9 cellular contexts compared by ENCODE assay signal in the genomic region with DNA sequence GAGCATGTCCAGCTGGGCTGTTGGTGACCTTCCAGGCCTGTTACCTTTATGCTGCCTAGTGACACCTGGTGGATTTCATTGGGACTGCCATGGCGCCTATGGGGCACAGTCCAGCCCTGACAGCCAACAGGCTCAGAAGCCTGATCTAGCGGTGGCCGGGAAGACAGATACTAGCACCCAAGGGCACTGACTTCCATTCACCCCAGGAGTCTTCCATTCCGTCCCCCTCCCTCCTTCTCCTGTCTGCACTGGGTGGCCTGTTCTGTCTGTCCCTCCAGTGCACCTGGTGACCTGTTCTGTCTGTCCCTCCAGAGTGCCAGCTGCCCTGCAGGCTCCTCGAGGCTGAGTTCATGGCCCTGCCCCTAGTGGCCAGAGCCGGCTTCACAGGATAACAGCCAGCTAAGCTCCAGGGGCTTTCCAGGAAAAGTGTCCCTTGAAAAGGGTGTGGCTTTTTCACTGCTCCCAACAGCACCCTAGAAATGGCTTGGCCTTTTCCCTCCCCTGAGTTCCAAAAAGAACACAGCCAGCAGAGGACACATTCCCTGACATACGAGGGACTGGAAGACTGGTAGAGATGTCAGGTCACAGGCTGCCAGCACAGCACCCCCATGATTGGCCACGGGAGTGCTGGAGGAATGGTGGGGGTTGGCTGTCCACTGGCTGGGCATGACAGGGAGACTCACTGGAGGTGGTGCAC. TPM values are rescaled to one million over a fixed set of nuclear protein-coding genes. Genes with fewer than 3 reads are reported as not detected.
DNase-seq lines count a peak whose midpoint lies in the region; ATAC-seq, FAIRE-seq and TF ChIP-seq lines count a peak whose summit lies in the region.
"Not testable (repeated sequence)": the region's sequence is repeated elsewhere in the genome, so short reads cannot be mapped to it uniquely, and the experiment has no call there.
"Had no signal": no experiment of that assay in that cellular context is flagged by ENCODE, and none has a peak within 500 bp of the region (broad histone marks: within the 10 kb centered on the region; RNA-seq: fewer than 3 reads in every experiment).

No MANE protein-coding gene starts in this region.

- H3K4me3 Mint-ChIP-seq in activated B cell treated with CpG ODN at 0.5 μM for 24 hours = peak overlapping the region; percentile 85
- peak overlapping the region; percentile 65 for H3K4me3 Mint-ChIP-seq in osteocyte (ENCODE audit: unreplicated experiment)
- peak overlapping the region; percentile 75 to 79 for H3K4me3 Mint-ChIP-seq in stimulated activated naive B cell treated with anti-CD40 and anti-IgM and Interleukin-4, amounts not matched to agents 10 μg/mL and 1 μg/mL and 100 μg/mL, for 72 hours

- not testable (repeated sequence) for H3K27ac ChIP-seq in GM12878 (ENCODE audit: control insufficient read depth, insufficient read depth); right atrium auricular region

- H2AFZ ChIP-seq in GM12878 (ENCODE audit: control insufficient read depth, low read depth, low read length) = peak overlapping the region; percentile 93

- not testable (repeated sequence) for BruUV-seq in GM12878 (replicated peaks; lab: Mats Ljungman, UMichigan)

- peak; percentile 81 for FAIRE-seq in GM12878 (lab: Jason Lieb, UNC)

- not testable (repeated sequence) for H3K79me2 ChIP-seq in GM12878 (ENCODE audit: control insufficient read depth, insufficient read depth, low read length)

- CTCF ChIA-PET in activated B cell treated with CpG ODN at 0.5 μM for 24 hours (lab: Charles Lee) (interaction anchor here (0.7 to 3.2 kb wide), 7 partner anchors 9 to 358 kb away, joined by 3 to 14 read pairs (median 4); a partner anchor contains a TSS), GM12878 (lab: Yijun Ruan, JAX) (interaction anchor here (0.7 to 2.7 kb wide), 11 partner anchors 10 to 358 kb away, joined by 3 to 27 read pairs (median 3); a partner anchor contains a TSS)

- POLR2A ChIA-PET in activated B cell treated with CpG ODN at 0.5 μM for 24 hours (lab: Charles Lee) = not testable (repeated sequence)
- POLR2A ChIA-PET in GM12878 (lab: Charles Lee) = interaction anchor here (0.5 kb wide), 1 partner anchor 18 kb away, joined by 3 read pairs; no protein-coding TSS in a partner anchor

- H3K4me2 ChIP-seq in GM12878 (ENCODE audit: control insufficient read depth, insufficient read depth) = peak overlapping the region; percentile 74

- not testable (repeated sequence) for TF ChIP-seq EP300 in GM12878 (IDR thresholded peaks at IDR 0.05; ENCODE audit: borderline replicate concordance in 1 of 2, control insufficient read depth in 1 of 2, low read depth in 2 of 2, low read length in 2 of 2)

- not testable (repeated sequence) for H3K27ac Mint-ChIP-seq in activated B cell treated with CpG ODN at 0.5 μM for 24 hours; osteocyte (ENCODE audit: unreplicated experiment); stimulated activated naive B cell treated with anti-CD40 and anti-IgM and Interleukin-4, amounts not matched to agents 10 μg/mL and 1 μg/mL and 100 μg/mL, for 72 hours

- in situ Hi-C loops in GM12878 (cut with MboI) = loop anchor here (5.0 to 10.0 kb wide), 5 partner anchors 44 to 359 kb away; a partner anchor contains a TSS

- not testable (repeated sequence) for H3K27me3 ChIP-seq in GM12878 (replicated peaks in 1 of 2; ENCODE audit: control insufficient read depth in 2 of 2, insufficient read depth in 2 of 2, low read length in 1 of 2); right atrium auricular region

- SMC1A ChIA-PET in GM12878 (lab: Charles Lee; ENCODE audit: uncharacterized antibody, unreplicated experiment) = interaction anchor here (0.5 to 1.4 kb wide), 4 partner anchors 51 to 289 kb away, joined by 3 to 4 read pairs (median 3); no protein-coding TSS in a partner anchor

- 0% methylated on average over 8 of the region's 8 CpGs for WGBS in GM12878 (ENCODE audit: insufficient coverage, insufficient replicate concordance, low lambda C conversion rate, missing lambda C conversion rate)

- intact Hi-C loops in activated B cell treated with CpG ODN at 0.5 μM for 24 hours (cut with micrococcal nuclease) = loop anchor here (10.0 kb wide), 3 partner anchors 66 to 476 kb away; a partner anchor contains a TSS
- intact Hi-C loops in GM12878 (cut with micrococcal nuclease; ENCODE audit: unreplicated experiment) = not testable (repeated sequence)

- not testable (repeated sequence) for H3K27me3 Mint-ChIP-seq in activated B cell treated with CpG ODN at 0.5 μM for 24 hours
- H3K27me3 Mint-ChIP-seq in osteocyte (ENCODE audit: unreplicated experiment) = peaks cover 29% of the 10 kb centered on the region
- H3K27me3 Mint-ChIP-seq in stimulated activated naive B cell treated with anti-CD40 and anti-IgM and Interleukin-4, amounts not matched to agents 10 μg/mL and 1 μg/mL and 100 μg/mL, for 72 hours = peaks cover 16 to 28% of the 10 kb centered on the region in 2 donors

- not testable (repeated sequence) for TF ChIP-seq CTCF in activated B cell treated with CpG ODN at 0.5 μM for 24 hours (IDR thresholded peaks at IDR 0.05)
- TF ChIP-seq CTCF in GM12878 (IDR thresholded peaks at IDR 0.05 in 2 of 3, conservative IDR thresholded peaks at IDR 0.05 in 1 of 3; ENCODE audit: control insufficient read depth in 2 of 3, extremely low read depth in 1 of 3, insufficient read depth in 1 of 3, low read depth in 3 of 3, low read length in 3 of 3) = peak; percentile 52 to 82 (median 77)
- TF ChIP-seq CTCF in right atrium auricular region (IDR thresholded peaks at IDR 0.05) = peak; percentile 75 to 84
- peak; percentile 63 for TF ChIP-seq CTCF in osteocyte (IDR thresholded peaks at IDR 0.05)

- H3K9ac ChIP-seq in GM12878 (ENCODE audit: control insufficient read depth, insufficient read depth, low read length) = not testable (repeated sequence)

- not testable (repeated sequence) for H3K36me3 Mint-ChIP-seq in activated B cell treated with CpG ODN at 0.5 μM for 24 hours (ENCODE audit: low read depth); osteocyte (ENCODE audit: unreplicated experiment); stimulated activated naive B cell treated with anti-CD40 and anti-IgM and Interleukin-4, amounts not matched to agents 10 μg/mL and 1 μg/mL and 100 μg/mL, for 72 hours

- H4K20me1 ChIP-seq in GM12878 (ENCODE audit: control insufficient read depth, insufficient read depth) = not testable (repeated sequence)

- not testable (repeated sequence) for H3K4me1 Mint-ChIP-seq in activated B cell treated with CpG ODN at 0.5 μM for 24 hours; stimulated activated naive B cell treated with anti-CD40 and anti-IgM and Interleukin-4, amounts not matched to agents 10 μg/mL and 1 μg/mL and 100 μg/mL, for 72 hours
- H3K4me1 Mint-ChIP-seq in osteocyte (ENCODE audit: unreplicated experiment) = peaks cover 11% of the 10 kb centered on the region

- H3K36me3 ChIP-seq in GM12878 (ENCODE audit: control insufficient read depth in 2 of 2, insufficient read depth in 2 of 2, low read length in 1 of 2); right atrium auricular region: not testable (repeated sequence)

- peak; percentile 88 for ATAC-seq in GM21528 (IDR thresholded peaks at IDR 0.05; ENCODE audit: low FRiP score, unreplicated experiment)
- ATAC-seq in activated B cell treated with CpG ODN at 0.5 μM for 24 hours (ENCODE audit: low read depth) = peak; percentile 95
- peak; percentile 99 for ATAC-seq in GM12878
- ATAC-seq in stimulated activated naive B cell treated with anti-CD40 and anti-IgM and Interleukin-4, amounts not matched to agents 10 μg/mL and 1 μg/mL and 100 μg/mL, for 72 hours (replicated peaks) = peak; percentile 96 to 97

- not testable (repeated sequence) for TF ChIP-seq POLR2A in GM12878 (IDR thresholded peaks at IDR 0.05; ENCODE audit: low read depth, low read length)

- not testable (repeated sequence) for H3K9me3 ChIP-seq in GM12878 (replicated peaks; ENCODE audit: control insufficient read depth, insufficient read depth, low read length); right atrium auricular region

- H3K4me1 ChIP-seq in GM12878 (ENCODE audit: control insufficient read depth, insufficient read depth, low read length); right atrium auricular region: not testable (repeated sequence)

- not testable (repeated sequence) for H3K9me3 Mint-ChIP-seq in activated B cell treated with CpG ODN at 0.5 μM for 24 hours; osteocyte (ENCODE audit: unreplicated experiment); stimulated activated naive B cell treated with anti-CD40 and anti-IgM and Interleukin-4, amounts not matched to agents 10 μg/mL and 1 μg/mL and 100 μg/mL, for 72 hours

- RAD21 ChIA-PET in GM12878 (lab: Charles Lee; ENCODE audit: unreplicated experiment) = interaction anchor here (0.7 kb wide), 1 partner anchor 358 kb away, joined by 3 read pairs; no protein-coding TSS in a partner anchor

- H3K4me3 ChIP-seq in GM12878 = not testable (repeated sequence)
- peak overlapping the region in 1 of 2 donors; percentile 23 for H3K4me3 ChIP-seq in right atrium auricular region

- DNase-seq in EH (ENCODE audit: low read depth) (peak; percentile 72), HS-27A (ENCODE audit: low read depth) (peak; percentile 75), activated B cell treated with CpG ODN at 0.5 μM for 24 hours (peak; percentile 67), GM12878 (ENCODE audit: low read depth, low spot score) (peak; percentile 15), right atrium auricular region (ENCODE audit: low spot score) (peak; percentile 69), osteocyte (ENCODE audit: extremely low spot score, unreplicated experiment) (peak; percentile 85)
- peak; percentile 73 for DNase-seq in stimulated activated naive B cell treated with anti-CD40 and anti-IgM and Interleukin-4, amounts not matched to agents 10 μg/mL and 1 μg/mL and 100 μg/mL, for 72 hours

- not testable (repeated sequence) for TF ChIP-seq RAD21 in GM12878 (IDR thresholded peaks at IDR 0.05; ENCODE audit: insufficient read depth, low read depth, low read length)

RNA-seq across cellular contexts. Expression of a gene that starts 15.2 kb away (rescaled TPM):
- 0.20 and 0.55 TPM in 2 replicates for total RNA-seq in activated B cell treated with CpG ODN at 0.5 μM for 24 hours
- total RNA-seq in GM12878 (2013; cell fraction: nucleolus; rRNA removed) = 0.38 TPM in 1 of 2 replicates, not detected in the other
- total RNA-seq in GM12878 (2014; rRNA removed) = 0.38 and 0.56 TPM in 2 replicates
- not detected in 2 replicates for total RNA-seq in GM12878 (2014; rRNA removed; fragmentation: Illumina TruSeq; extraction: Trizol)
- total RNA-seq in GM12878 (2021) = 0.24 TPM in 1 of 2 replicates, not detected in the other
- not detected for polyA plus RNA-seq in GM12878 (2011; ENCODE audit: low read depth)
- not detected in 2 replicates for polyA plus RNA-seq in GM12878 (2011; rRNA removed)
- 0.04 TPM in 1 of 2 replicates, not detected in the other for polyA plus RNA-seq in GM12878 (2011; cell fraction: cytosol; rRNA removed)
- 0.13 TPM in 1 of 2 replicates, not detected in the other for polyA plus RNA-seq in GM12878 (2011; cell fraction: nucleus; rRNA removed)
- not detected in 2 replicates for polyA plus RNA-seq in GM12878 (2012)
- not detected in 2 replicates for polyA plus RNA-seq in GM12878 (2014; fragmentation: Illumina TruSeq; extraction: Trizol)
- under 1 TPM in 1 of 2 experiments, not detected in 1; 0.10 TPM for polyA plus RNA-seq in GM12878 (2014; fragmentation: Nextera tagmentation; extraction: Ambion mirVana)
- not detected in 2 replicates for polyA plus RNA-seq in GM12878 (2014; rRNA removed)
- not detected for polyA plus RNA-seq in GM12878 (2016; fragmentation: Nextera tagmentation; extraction: Ambion mirVana)
- 0.22 and 0.36 TPM in 2 replicates for polyA minus RNA-seq in GM12878 (2011; rRNA and poly(A)+ RNA removed)
- polyA minus RNA-seq in GM12878 (2011; cell fraction: cytosol; rRNA and poly(A)+ RNA removed) = not detected in 2 replicates
- 2.5 and 2.7 TPM in 2 replicates for polyA minus RNA-seq in GM12878 (2011; cell fraction: nucleus; rRNA and poly(A)+ RNA removed)
- not detected for total RNA-seq in right atrium auricular region
- total RNA-seq in osteocyte = not detected in 2 replicates

RNA-seq across cellular contexts. Expression of a gene that starts 15.2 kb away (rescaled TPM):
- total RNA-seq in activated B cell treated with CpG ODN at 0.5 μM for 24 hours (19.4 and 21.4 TPM in 2 replicates), GM12878 (2014; rRNA removed) (8.0 and 10.6 TPM in 2 replicates), GM12878 (2014; rRNA removed; fragmentation: Illumina TruSeq; extraction: Trizol) (9.3 and 9.6 TPM in 2 replicates), GM12878 (2021) (9.1 and 9.4 TPM in 2 replicates), right atrium auricular region (10 to 100 TPM in 1 of 2 donors, 1 to 10 TPM in 1; 8.0 to 12.1 TPM), osteocyte (24.7 and 30.5 TPM in 2 replicates)
- 65.4 and 69.1 TPM in 2 replicates for total RNA-seq in GM12878 (2013; cell fraction: nucleolus; rRNA removed)
- 8.2 TPM for polyA plus RNA-seq in GM12878 (2011; ENCODE audit: low read depth)
- polyA plus RNA-seq in GM12878 (2011; rRNA removed) (22.1 and 33.4 TPM in 2 replicates), GM12878 (2014; fragmentation: Illumina TruSeq; extraction: Trizol) (10.2 and 22.7 TPM in 2 replicates), GM12878 (2014; fragmentation: Nextera tagmentation; extraction: Ambion mirVana) (10 to 100 TPM in 1 of 2 experiments, 1 to 10 TPM in 1; 9.5 to 13.7 TPM), GM12878 (2014; rRNA removed) (6.4 and 7.2 TPM in 2 replicates), GM12878 (2016; fragmentation: Nextera tagmentation; extraction: Ambion mirVana) (10 to 100 TPM; 13.7 to 14.4 TPM)
- polyA plus RNA-seq in GM12878 (2011; cell fraction: cytosol; rRNA removed) = 12.4 and 12.8 TPM in 2 replicates
- polyA plus RNA-seq in GM12878 (2011; cell fraction: nucleus; rRNA removed) = 31.0 and 46.3 TPM in 2 replicates
- polyA plus RNA-seq in GM12878 (2012) = 10.6 and 10.7 TPM in 2 replicates
- 20.0 and 27.1 TPM in 2 replicates for polyA minus RNA-seq in GM12878 (2011; rRNA and poly(A)+ RNA removed)
- 2.8 and 12.0 TPM in 2 replicates for polyA minus RNA-seq in GM12878 (2011; cell fraction: cytosol; rRNA and poly(A)+ RNA removed)
- polyA minus RNA-seq in GM12878 (2011; cell fraction: nucleus; rRNA and poly(A)+ RNA removed) = 18.9 and 26.3 TPM in 2 replicates

RNA-seq across cellular contexts. Expression of a gene that starts 16.3 kb away (rescaled TPM):
- total RNA-seq in activated B cell treated with CpG ODN at 0.5 μM for 24 hours (not detected in 2 replicates), GM12878 (2014; rRNA removed) (not detected in 2 replicates), GM12878 (2014; rRNA removed; fragmentation: Illumina TruSeq; extraction: Trizol) (not detected in 2 replicates), GM12878 (2021) (not detected in 2 replicates), right atrium auricular region (not detected), osteocyte (not detected in 2 replicates)
- total RNA-seq in GM12878 (2013; cell fraction: nucleolus; rRNA removed) = not detected in 2 replicates
- not detected for polyA plus RNA-seq in GM12878 (2011; ENCODE audit: low read depth)
- polyA plus RNA-seq in GM12878 (2011; rRNA removed) (not detected in 2 replicates), GM12878 (2014; fragmentation: Illumina TruSeq; extraction: Trizol) (not detected in 2 replicates), GM12878 (2014; fragmentation: Nextera tagmentation; extraction: Ambion mirVana) (not detected), GM12878 (2014; rRNA removed) (not detected in 2 replicates), GM12878 (2016; fragmentation: Nextera tagmentation; extraction: Ambion mirVana) (not detected)
- not detected in 2 replicates for polyA plus RNA-seq in GM12878 (2011; cell fraction: cytosol; rRNA removed)
- polyA plus RNA-seq in GM12878 (2011; cell fraction: nucleus; rRNA removed) = not detected in 2 replicates
- polyA plus RNA-seq in GM12878 (2012) = not detected in 2 replicates
- not detected in 2 replicates for polyA minus RNA-seq in GM12878 (2011; rRNA and poly(A)+ RNA removed)
- polyA minus RNA-seq in GM12878 (2011; cell fraction: cytosol; rRNA and poly(A)+ RNA removed) = not detected in 2 replicates
- polyA minus RNA-seq in GM12878 (2011; cell fraction: nucleus; rRNA and poly(A)+ RNA removed) = not detected in 2 replicates
- total RNA-seq: frontal cortex had no signal

Comparison
In these comparisons a context has a peak if more than half of its experiments do, and no peak if none do; other contexts are left out.
1. DNase-seq: peak in every context shown above with its lines; median percentile 85 in osteocyte; 75 in HS-27A; 73 in stimulated activated naive B cell treated with anti-CD40 and anti-IgM and Interleukin-4, amounts not matched to agents 10 μg/mL and 1 μg/mL and 100 μg/mL, for 72 hours; 72 in EH; 69 in right atrium auricular region; 67 in activated B cell treated with CpG ODN at 0.5 μM for 24 hours; 15 in GM12878.